17 cellular contexts compared by ENCODE assay signal in genomic region chr10:127971973-127972615, GRCh38.
"Had no signal": no experiment of that assay in that cellular context is flagged by ENCODE, and none has a peak within 500 bp of the region (broad histone marks: within the 10 kb centered on the region; RNA-seq: fewer than 3 reads in every experiment).

No MANE protein-coding gene starts in this region.

- H3K4me3 Mint-ChIP-seq: activated naive CD8-positive, alpha-beta T cell treated with anti-CD3 and anti-CD28 coated beads for 36 hours had no signal

- H3K27me3 ChIP-seq: body of pancreas, colonic mucosa, right atrium auricular region, suprapubic skin had no signal

- H3K27ac ChIP-seq: body of pancreas, colonic mucosa, prostate gland, right atrium auricular region, skin epidermis, suprapubic skin, WERI-Rb-1 had no signal

- ATAC-seq: body of pancreas; left ventricle myocardium superior; stimulated activated naive CD8-positive, alpha-beta T cell treated with anti-CD3 and anti-CD28 coated beads, Interleukin-15, Interleukin-2, amounts not matched to agents 100 U/mL and 50 U/mL, for 24 hours had no signal

- H3K4me1 ChIP-seq: body of pancreas, colonic mucosa, prostate gland had no signal

- H3K4me1 Mint-ChIP-seq: activated naive CD8-positive, alpha-beta T cell treated with anti-CD3 and anti-CD28 coated beads for 36 hours had no signal

- DNase-seq: activated CD4-positive, alpha-beta T cell treated with anti-CD3 and anti-CD28 coated beads for 1 hour; activated naive CD4-positive, alpha-beta T cell; activated naive CD8-positive, alpha-beta T cell treated with anti-CD3 and anti-CD28 coated beads for 36 hours; body of pancreas; central memory CD4-positive, alpha-beta T cell; colonic mucosa; erythroblast; foreskin melanocyte; left ventricle myocardium superior; stimulated activated naive CD8-positive, alpha-beta T cell treated with anti-CD3 and anti-CD28 coated beads, Interleukin-15, Interleukin-2, amounts not matched to agents 100 U/mL and 50 U/mL, for 24 hours; T1000; WERI-Rb-1 had no signal

- H3K36me3 Mint-ChIP-seq: activated naive CD8-positive, alpha-beta T cell treated with anti-CD3 and anti-CD28 coated beads for 36 hours had no signal

- H3K36me3 ChIP-seq: colonic mucosa, prostate gland, right atrium auricular region, suprapubic skin, WERI-Rb-1 had no signal

- H3K4me3 ChIP-seq: body of pancreas, colonic mucosa, prostate gland, right atrium auricular region, skin epidermis, suprapubic skin had no signal

- H3K9me3 Mint-ChIP-seq: activated naive CD8-positive, alpha-beta T cell treated with anti-CD3 and anti-CD28 coated beads for 36 hours had no signal

- H3K9me3 ChIP-seq: body of pancreas, colonic mucosa, prostate gland, right atrium auricular region, suprapubic skin had no signal

- FAIRE-seq: endometrium had no signal

- H3K27ac Mint-ChIP-seq: activated naive CD8-positive, alpha-beta T cell treated with anti-CD3 and anti-CD28 coated beads for 36 hours had no signal
